In genomic region chr3:186997061-186998054, GRCh38 we compare ENCODE assay signal across 13 cellular contexts.
A peak's percentile ranks its signal among the peaks of the same experiment; 100 is the strongest.
DNase-seq lines count a peak whose midpoint lies in the region; ATAC-seq, FAIRE-seq and TF ChIP-seq lines count a peak whose summit lies in the region.
"Had no signal": no experiment of that assay in that cellular context is flagged by ENCODE, and none has a peak within 500 bp of the region (broad histone marks: within the 10 kb centered on the region; RNA-seq: fewer than 3 reads in every experiment).

No MANE protein-coding gene starts in this region.

- in situ Hi-C loops in K562 (cut with MboI): no loop called here

- no peaks in the 10 kb centered on the region for H3K27me3 ChIP-seq in K562 (ENCODE audit: control insufficient read depth in 2 of 2, insufficient read depth in 2 of 2, low read length in 2 of 2)
- H3K27me3 ChIP-seq: uterus had no signal

- H3K9me1 ChIP-seq in K562 (ENCODE audit: control insufficient read depth, insufficient read depth, low read length): peaks cover 5% of the 10 kb centered on the region

- H4K20me1 ChIP-seq in K562 (replicated peaks; ENCODE audit: control insufficient read depth, insufficient read depth, low read length): no peaks in the 10 kb centered on the region

- 65% methylated on average over 15 of the region's 15 CpGs for WGBS in K562 (ENCODE audit: insufficient coverage, low coverage, missing lambda C conversion rate)

- intact Hi-C loops in K562 (cut with micrococcal nuclease): loop anchor here (5.0 kb wide), 1 partner anchor 45 kb away; no protein-coding TSS in a partner anchor

- 0 out of 2 replicates have a peak overlapping the region, but pooled peaks have one; percentile 15 for H2AFZ ChIP-seq in K562 (ENCODE audit: low read depth, low read length)

- no peaks in the 10 kb centered on the region for H3K27me3 Mint-ChIP-seq in nephron progenitor cell (ENCODE audit: low read depth, poor library complexity)
- H3K27me3 Mint-ChIP-seq: activated CD4-positive, alpha-beta T cell treated with anti-CD3 and anti-CD28 coated beads, Interleukin-2, amount 10 ng/mL, durations not matched to agents 7 days and 5 days had no signal

- peak overlapping the region; percentile 32 to 46; a peak in 3 of 4 replicates for H3K9ac ChIP-seq in K562 (ENCODE audit: insufficient read depth in 1 of 2, low read depth in 2 of 2, low read length in 2 of 2)

- DNase-seq in GM12891 (ENCODE audit: insufficient read length, low spot score) (no peak), K562 (ENCODE audit: extremely low read depth in 1 of 4, low spot score in 3 of 4) (peak; percentile 37 to 86 (median 60)), nephron progenitor cell (no peak), NCI-H748 treated with DMSO at 0.1 percent for 48 hours (lab: John Stamatoyannopoulos, UW) (no peak)
- DNase-seq: activated CD4-positive, alpha-beta T cell treated with anti-CD3 and anti-CD28 coated beads, Interleukin-2, amount 10 ng/mL, durations not matched to agents 7 days and 5 days; effector memory CD4-positive, alpha-beta T cell; NCI-H524 treated with DMSO at 0.1 percent for 48 hours; uterus had no signal

- no peaks in the 10 kb centered on the region for H3K9me3 Mint-ChIP-seq in nephron progenitor cell

- POLR2A ChIA-PET in K562 (lab: Yijun Ruan, JAX): interaction anchor here (1.0 kb wide), 1 partner anchor 29 kb away, joined by 3 read pairs; no protein-coding TSS in a partner anchor

- H3K9me3 ChIP-seq in K562 (replicated peaks; ENCODE audit: control insufficient read depth, insufficient read depth, low read depth, low read length): no peaks in the 10 kb centered on the region
- H3K9me3 ChIP-seq: uterus had no signal

- TF ChIP-seq CTCF in K562 (IDR thresholded peaks at IDR 0.05 in 2 of 3, conservative IDR thresholded peaks at IDR 0.05 in 1 of 3; ENCODE audit: insufficient read depth in 2 of 3, low read depth in 1 of 3, low read length in 3 of 3) (no peak), nephron progenitor cell (IDR thresholded peaks at IDR 0.05) (no peak)

- H3K79me2 ChIP-seq in K562 (ENCODE audit: control insufficient read depth, insufficient read depth, low read length): peaks cover 62% of the 10 kb centered on the region

- peak overlapping the region; percentile 86 for H3K27ac ChIP-seq in K562 (ENCODE audit: extremely low read depth, low read depth, low read length)
- H3K27ac ChIP-seq: uterus had no signal

- no TSS peak for BruUV-seq in K562 (replicated peaks; lab: Mats Ljungman, UMichigan)

- H3K4me2 ChIP-seq in K562 (ENCODE audit: insufficient read depth, low read length): peak overlapping the region; percentile 44

- CTCF ChIA-PET in K562 (lab: Yijun Ruan, JAX; ENCODE audit: low intra/inter-chr PET ratio): no interaction called here

- FAIRE-seq in GM12891 (lab: Jason Lieb, UNC): peak; percentile 57
- peak; percentile 96 for FAIRE-seq in K562 (lab: Jason Lieb, UNC)
- FAIRE-seq: H54 had no signal

- TF ChIP-seq EP300 in K562 (IDR thresholded peaks at IDR 0.05; ENCODE audit: low read length): peak; percentile 90

- H3K36me3 ChIP-seq in K562 (ENCODE audit: control insufficient read depth, insufficient read depth, low read length): peaks cover 44% of the 10 kb centered on the region; the same call in 2 of the 3 replicates
- H3K36me3 ChIP-seq: uterus had no signal

- H3K27ac Mint-ChIP-seq in nephron progenitor cell: peak overlapping the region; percentile 7

- peak; percentile 37; the same call in 1 of the 2 replicates for TF ChIP-seq POLR2A in GM12891 (IDR thresholded peaks at IDR 0.05; ENCODE audit: low read depth, low read length)
- TF ChIP-seq POLR2A in K562 (conservative IDR thresholded peaks at IDR 0.05): no peak

- H3K4me3 Mint-ChIP-seq in nephron progenitor cell: no peak overlapping the region
- H3K4me3 Mint-ChIP-seq: activated CD4-positive, alpha-beta T cell treated with anti-CD3 and anti-CD28 coated beads, Interleukin-2, amount 10 ng/mL, durations not matched to agents 7 days and 5 days had no signal

- ATAC-seq in HG03442 (IDR thresholded peaks at IDR 0.05; ENCODE audit: unreplicated experiment): peak; percentile 20
- ATAC-seq in K562: peak; percentile 89
- ATAC-seq in GM19395 (IDR thresholded peaks at IDR 0.05; ENCODE audit: unreplicated experiment): no peak
- no peak for ATAC-seq in GM18517 (IDR thresholded peaks at IDR 0.05; ENCODE audit: unreplicated experiment)
- ATAC-seq: SK-N-SH treated with all-trans-retinoic acid at 6 μM for 48 hours had no signal

- no peak overlapping the region for H3K4me3 ChIP-seq in K562
- H3K4me3 ChIP-seq: uterus had no signal

- TF ChIP-seq RAD21 in K562 (CRISPR knock-in tag; conservative IDR thresholded peaks at IDR 0.05 in 1 of 2, IDR thresholded peaks at IDR 0.05 in 1 of 2): peak in 1 of 2 experiments; percentile 19; a peak in 1 of 4 replicates

- peaks cover 19 to 44% of the 10 kb centered on the region in 2 experiments for H3K4me1 ChIP-seq in K562 (replicated peaks in 1 of 2; ENCODE audit: control insufficient read depth in 2 of 2, insufficient read depth in 2 of 2, low read length in 2 of 2)
- H3K4me1 ChIP-seq: uterus had no signal

- H3K36me3 Mint-ChIP-seq in nephron progenitor cell (ENCODE audit: low read depth): peaks cover 41% of the 10 kb centered on the region

- H3K4me1 Mint-ChIP-seq in nephron progenitor cell: peaks cover 44% of the 10 kb centered on the region

TF ChIP-seq in GM12891, 5 proteins besides CTCF, POLR2A, EP300 and RAD21:
- no peak for TF ChIP-seq POLR2AphosphoS5 (IDR thresholded peaks at IDR 0.05; ENCODE audit: low read depth, low read length)
- TF ChIP-seq TAF1 (IDR thresholded peaks at IDR 0.05; ENCODE audit: low read depth, low read length): peak; percentile 41; the same call in 1 of the 2 replicates
TF ChIP-seq in GM12891: peak in this region for 1.

TF ChIP-seq in K562, 482 proteins besides CTCF, POLR2A, EP300 and RAD21 (continues in another document):
- no peak for TF ChIP-seq ZNF785 (CRISPR knock-in tag; IDR thresholded peaks at IDR 0.05)
- TF ChIP-seq XRCC4 (IDR thresholded peaks at IDR 0.05; ENCODE audit: extremely low read depth, insufficient read depth, insufficient read length): no peak
- no peak for TF ChIP-seq FIP1L1 (IDR thresholded peaks at IDR 0.05; ENCODE audit: low read depth, low read length, poor library complexity, severe bottlenecking)
- TF ChIP-seq TAL1 (IDR thresholded peaks at IDR 0.05): peak; percentile 76
- TF ChIP-seq GABPA (tag; conservative IDR thresholded peaks at IDR 0.05; ENCODE audit: low read depth): peak; percentile 51; the same call in 1 of the 2 replicates
- no peak for TF ChIP-seq ATF1 (CRISPR knock-in tag; IDR thresholded peaks at IDR 0.05)
- TF ChIP-seq ATF1 (tag; IDR thresholded peaks at IDR 0.05): peak; percentile 81
- peak; percentile 92 for TF ChIP-seq ARID1B (IDR thresholded peaks at IDR 0.05)
- TF ChIP-seq HDAC2 (IDR thresholded peaks at IDR 0.05): peak; percentile 42; the same call in 1 of the 2 replicates
- TF ChIP-seq RFX5 (IDR thresholded peaks at IDR 0.05; ENCODE audit: low read depth, low read length): no peak
- no peak for TF ChIP-seq MYBL2 (IDR thresholded peaks at IDR 0.05; ENCODE audit: low read depth)
- no peak for TF ChIP-seq MYBL2 (CRISPR knock-in tag; IDR thresholded peaks at IDR 0.05; ENCODE audit: borderline replicate concordance)
- peak; percentile 39; the same call in 1 of the 2 replicates for TF ChIP-seq MYNN (IDR thresholded peaks at IDR 0.05)
- no peak for TF ChIP-seq MYNN (CRISPR knock-in tag; IDR thresholded peaks at IDR 0.05)
- no peak for TF ChIP-seq IRF9 (tag; IDR thresholded peaks at IDR 0.05)
- TF ChIP-seq ZNF408 (CRISPR knock-in tag; IDR thresholded peaks at IDR 0.05; ENCODE audit: low read depth): no peak
- TF ChIP-seq ZBTB9 (CRISPR knock-in tag; IDR thresholded peaks at IDR 0.05): no peak
- peak; percentile 68 for TF ChIP-seq ATF7 (IDR thresholded peaks at IDR 0.05)
- no peak for TF ChIP-seq PREB (CRISPR knock-in tag; IDR thresholded peaks at IDR 0.05)
- TF ChIP-seq RCOR1 (IDR thresholded peaks at IDR 0.05; ENCODE audit: borderline replicate concordance in 1 of 2, low read depth in 2 of 2, low read length in 2 of 2): peak; percentile 4 to 71; a peak in 1 of 4 replicates

Comparison
In these comparisons a context has a peak if more than half of its experiments do, and no peak if none do; other contexts are left out.
1. DNase-seq: peak in K562 (4 of 4); none in GM12891 (single experiment), nephron progenitor cell (single experiment) and NCI-H748 treated with DMSO at 0.1 percent for 48 hours (single experiment).
2. ATAC-seq: peak in HG03442 (single experiment) and K562 (single experiment); none in GM19395 (single experiment) and GM18517 (single experiment).